In the genomic region with DNA sequence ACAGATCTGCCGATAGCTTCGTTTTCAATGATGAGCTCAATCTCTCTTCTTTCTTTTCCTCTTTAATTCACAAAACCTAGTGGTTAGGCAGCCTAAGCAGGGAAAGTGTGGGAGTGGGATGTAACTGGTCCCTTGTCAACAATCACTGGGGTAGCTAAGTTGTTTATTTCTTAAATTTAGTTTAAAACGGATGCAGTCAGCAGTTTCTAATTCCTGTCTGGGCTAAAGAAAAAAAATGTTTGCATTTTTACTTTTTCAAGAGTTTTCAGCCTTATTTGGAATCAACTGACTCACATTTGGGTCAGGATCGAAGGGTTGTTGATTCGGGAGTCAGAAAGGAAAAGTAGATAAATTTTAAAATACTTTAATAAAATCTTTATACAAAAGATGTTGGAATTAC, we compare ENCODE assay signal across 1 cellular context.
TF ChIP-seq lines count a peak whose summit lies in the region.

No MANE protein-coding gene starts in this region.

TF ChIP-seq in IMR-90, 13 proteins besides CTCF, POLR2A, EP300 and RAD21 (continued from another document):
- TF ChIP-seq, protein P1, sequence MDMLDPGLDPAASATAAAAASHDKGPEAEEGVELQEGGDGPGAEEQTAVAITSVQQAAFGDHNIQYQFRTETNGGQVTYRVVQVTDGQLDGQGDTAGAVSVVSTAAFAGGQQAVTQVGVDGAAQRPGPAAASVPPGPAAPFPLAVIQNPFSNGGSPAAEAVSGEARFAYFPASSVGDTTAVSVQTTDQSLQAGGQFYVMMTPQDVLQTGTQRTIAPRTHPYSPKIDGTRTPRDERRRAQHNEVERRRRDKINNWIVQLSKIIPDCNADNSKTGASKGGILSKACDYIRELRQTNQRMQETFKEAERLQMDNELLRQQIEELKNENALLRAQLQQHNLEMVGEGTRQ (IDR thresholded peaks at IDR 0.05; ENCODE audit: low read depth, low read length): no peak
